ENCODE assay signal across 10 cellular contexts in genomic region chr15:67183443-67184169, GRCh38.
DNase-seq lines count a peak whose midpoint lies in the region; ATAC-seq and TF ChIP-seq lines count a peak whose summit lies in the region.
"Had no signal": no experiment of that assay in that cellular context is flagged by ENCODE, and none has a peak within 500 bp of the region (broad histone marks: within the 10 kb centered on the region; RNA-seq: fewer than 3 reads in every experiment).

No MANE protein-coding gene starts in this region.

- H3K9me3 ChIP-seq in hepatocyte (ENCODE audit: low read depth): no peaks in the 10 kb centered on the region

- POLR2A ChIA-PET in AG04449 (lab: Yijun Ruan, JAX): interaction anchor here (1.0 to 1.4 kb wide), 3 partner anchors 18 to 74 kb away, joined by 3 to 4 read pairs (median 3); no protein-coding TSS in a partner anchor

- peaks cover 4% of the 10 kb centered on the region for H3K79me2 ChIP-seq in hepatocyte

- no peak overlapping the region for H2AFZ ChIP-seq in hepatocyte

- DNase-seq in AG04449 (ENCODE audit: low read depth, low spot score): peak; percentile 75
- peak; percentile 85 for DNase-seq in GM04504 (ENCODE audit: low read depth)
- DNase-seq in amniotic stem cell (lab: John Stamatoyannopoulos, UW): peak; percentile 60
- DNase-seq in left lobe of liver (ENCODE audit: low spot score): peak; percentile 28
- no peak for DNase-seq in stimulated activated CD8-positive, alpha-beta memory T cell treated with anti-CD3 and anti-CD28 coated beads, Interleukin-4, amount 100 ng/mL, for 48 hours
- no peak for DNase-seq in hepatocyte (ENCODE audit: low spot score)
- DNase-seq: NCI-H526 had no signal

- H3K27me3 ChIP-seq in hepatocyte: no peaks in the 10 kb centered on the region

- H3K4me3 ChIP-seq in AG04449 (ENCODE audit: low read depth, low read length) (no peak overlapping the region), hepatocyte (no peak overlapping the region)

- CTCF ChIA-PET in AG04449 (lab: Yijun Ruan, JAX): interaction anchor here (1.3 kb wide), 1 partner anchor 239 kb away, joined by 3 read pairs; no protein-coding TSS in a partner anchor

- TF ChIP-seq CTCF in AG04449 (IDR thresholded peaks at IDR 0.05; ENCODE audit: insufficient read depth, low read length, missing control alignments) (no peak), hepatocyte (IDR thresholded peaks at IDR 0.05; ENCODE audit: poor library complexity) (no peak)

- no peaks in the 10 kb centered on the region for H4K20me1 ChIP-seq in hepatocyte (ENCODE audit: insufficient read depth, poor library complexity, severe bottlenecking)

- H3K4me2 ChIP-seq in hepatocyte: no peak overlapping the region

- H3K9me2 ChIP-seq in hepatocyte (replicated peaks; ENCODE audit: insufficient read depth): no peaks in the 10 kb centered on the region

- H3K4me1 ChIP-seq in hepatocyte (ENCODE audit: insufficient read depth): peaks cover 14% of the 10 kb centered on the region

- ATAC-seq in left lobe of liver: no peak
- ATAC-seq in GM21381 (IDR thresholded peaks at IDR 0.05; ENCODE audit: unreplicated experiment): no peak
- ATAC-seq in HG02678 (IDR thresholded peaks at IDR 0.05; ENCODE audit: unreplicated experiment): no peak
- ATAC-seq: activated CD4-positive, CD25-positive, alpha-beta regulatory T cell treated with anti-CD3 and anti-CD28 coated beads, Interleukin-2, amount 50 U/mL, for 24 hours had no signal

- WGBS in hepatocyte (ENCODE audit: low lambda C conversion rate, missing lambda C conversion rate): 70% methylated on average over 7 of the region's 7 CpGs

- peaks cover 3% of the 10 kb centered on the region for H3K36me3 ChIP-seq in hepatocyte (replicated peaks; ENCODE audit: insufficient read depth, low read depth)

- no peak overlapping the region for H3K27ac ChIP-seq in hepatocyte

Comparison
In these comparisons a context has a peak if more than half of its experiments do, and no peak if none do; other contexts are left out.
1. DNase-seq: peak in AG04449 (single experiment), GM04504 (single experiment), amniotic stem cell (single experiment) and left lobe of liver (single experiment); none in stimulated activated CD8-positive, alpha-beta memory T cell treated with anti-CD3 and anti-CD28 coated beads, Interleukin-4, amount 100 ng/mL, for 48 hours (single experiment) and hepatocyte (single experiment).